In genomic region chr7:97835296-97836138, GRCh38 we compare ENCODE assay signal across 8 cellular contexts.
DNase-seq lines count a peak whose midpoint lies in the region; ATAC-seq lines count a peak whose summit lies in the region.

No MANE protein-coding gene starts in this region.

- DNase-seq in AML-193 (lab: John Stamatoyannopoulos, UW) (peak; percentile 39 to 53), NCI-H510A treated with DMSO at 0.1 percent for 48 hours (lab: John Stamatoyannopoulos, UW) (peak; percentile 48), memory B cell (ENCODE audit: low spot score in 2 of 2) (peak; percentile 38 to 53)
- peak; percentile 13 to 42 for DNase-seq in activated CD4-positive, alpha-beta T cell treated with anti-CD3 and anti-CD28 coated beads, Interleukin-2, amount 50 U/mL, for 24 hours (ENCODE audit: low read depth in 1 of 2, low spot score in 1 of 2)
- DNase-seq in effector CD4-positive, alpha-beta T cell: peak; percentile 42
- peak; percentile 33 for DNase-seq in stimulated activated CD8-positive, alpha-beta memory T cell treated with anti-CD3 and anti-CD28 coated beads, Interleukin-4, amount 100 ng/mL, for 24 hours (ENCODE audit: low read depth)

- no peaks in the 10 kb centered on the region for H3K36me3 Mint-ChIP-seq in memory B cell

- no peaks in the 10 kb centered on the region for H3K9me3 Mint-ChIP-seq in memory B cell

- peaks cover 18% of the 10 kb centered on the region for H3K27me3 Mint-ChIP-seq in memory B cell

- peak overlapping the region; percentile 4 for H3K4me3 Mint-ChIP-seq in memory B cell

- peak; percentile 73 for ATAC-seq in GM18873 (IDR thresholded peaks at IDR 0.05; ENCODE audit: low FRiP score, unreplicated experiment)
- ATAC-seq in HG03280 (IDR thresholded peaks at IDR 0.05; ENCODE audit: unreplicated experiment): peak; percentile 91
- ATAC-seq in memory B cell (ENCODE audit: low read depth): peak; percentile 69

- H3K27ac Mint-ChIP-seq in memory B cell: no peak overlapping the region

- peaks cover 2% of the 10 kb centered on the region for H3K4me1 Mint-ChIP-seq in memory B cell

Comparison
In these comparisons a context has a peak if more than half of its experiments do, and no peak if none do; other contexts are left out.
1. Peak in every context shown above with its lines: DNase-seq and ATAC-seq.